ENCODE assay signal across 8 cellular contexts in the genomic region with DNA sequence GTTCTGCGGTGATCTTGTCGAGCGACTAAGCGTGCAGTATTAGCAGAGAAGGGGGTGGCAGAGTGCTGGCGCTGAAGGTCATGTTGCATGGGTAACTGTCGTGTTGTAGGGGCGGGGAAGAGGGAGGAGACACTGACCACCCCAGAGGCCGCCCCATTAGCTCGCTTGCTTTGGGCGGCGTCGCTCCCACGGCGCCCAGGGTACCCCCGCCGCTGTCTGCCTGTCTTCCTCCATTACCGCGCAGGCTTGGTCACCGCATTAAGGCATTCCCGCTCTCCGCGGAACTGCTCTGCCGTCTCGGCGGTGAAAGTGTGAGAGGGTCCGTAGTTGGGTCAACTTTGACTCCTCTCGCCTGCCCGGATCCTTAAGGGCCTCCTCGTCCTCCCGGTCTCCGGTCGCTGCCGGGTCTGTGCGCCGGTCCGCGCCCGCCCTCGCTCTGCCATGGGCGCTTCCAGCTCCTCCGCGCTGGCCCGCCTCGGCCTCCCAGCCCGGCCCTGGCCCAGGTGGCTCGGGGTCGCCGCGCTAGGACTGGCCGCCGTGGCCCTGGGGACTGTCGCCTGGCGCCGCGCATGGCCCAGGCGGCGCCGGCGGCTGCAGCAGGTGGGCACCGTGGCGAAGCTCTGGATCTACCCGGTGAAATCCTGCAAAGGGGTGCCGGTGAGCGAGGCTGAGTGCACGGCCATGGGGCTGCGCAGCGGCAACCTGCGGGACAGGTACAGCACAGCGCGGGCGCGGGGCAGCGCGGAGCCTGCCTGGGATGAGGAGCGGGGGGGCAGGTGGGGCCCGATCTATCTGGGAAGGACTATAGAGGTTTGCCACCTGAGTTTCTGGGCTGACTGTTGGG. TPM values are rescaled to one million over a fixed set of nuclear protein-coding genes. Genes with fewer than 3 reads are reported as not detected.
A peak's percentile ranks its signal among the peaks of the same experiment; 100 is the strongest.
DNase-seq lines count a peak whose midpoint lies in the region; ATAC-seq, FAIRE-seq and TF ChIP-seq lines count a peak whose summit lies in the region.

MTARC2 (plus strand) TSS at position 232 of the 844 bp plus-strand sequence; CDS start at position 442, 210 bp downstream.

- peak within 1 kb of the TSS; percentile 91 for H2AFZ ChIP-seq in keratinocyte (ENCODE audit: control insufficient read depth, low read length)

- H3K9ac ChIP-seq in keratinocyte (ENCODE audit: control insufficient read depth, extremely low read depth, insufficient read depth, low read length) (peak within 1 kb of the TSS; percentile 46), skeletal muscle satellite cell (ENCODE audit: low read depth, low read length) (peak within 1 kb of the TSS; percentile 81)

- H3K9me1 ChIP-seq in keratinocyte (ENCODE audit: control insufficient read depth, extremely low read depth, insufficient read depth, low read length): no peaks in the 10 kb centered on the region

- no peaks in the 10 kb centered on the region for H4K20me1 ChIP-seq in keratinocyte (ENCODE audit: control insufficient read depth, extremely low read depth, insufficient read depth, low read length)

- no peaks in the 10 kb centered on the region for H3K79me2 ChIP-seq in keratinocyte (ENCODE audit: control insufficient read depth, insufficient read depth, low read length)

- H3K27me3 ChIP-seq in keratinocyte (ENCODE audit: control insufficient read depth, extremely low read depth, insufficient read depth, low read length) (no peaks in the 10 kb centered on the region), skeletal muscle satellite cell (ENCODE audit: control insufficient read depth, insufficient read depth, low read length) (no peaks in the 10 kb centered on the region)

- dilution Hi-C loops in keratinocyte (cut with MboI; ENCODE audit: extremely low pct_ligation_motif_present, low sequenced_read_pairs): no loop called here

- no peak within 1 kb of the TSS for H3K27ac ChIP-seq in keratinocyte (ENCODE audit: control insufficient read depth, insufficient read depth, low read length)

- H3K4me1 ChIP-seq in keratinocyte (ENCODE audit: control insufficient read depth, extremely low read depth, insufficient read depth, low read length): peaks cover 3% of the 10 kb centered on the region
- peaks cover 20% of the 10 kb centered on the region for H3K4me1 ChIP-seq in skeletal muscle satellite cell (ENCODE audit: control insufficient read depth, insufficient read depth, low read length)

- TF ChIP-seq CTCF in choroid plexus epithelial cell (conservative IDR thresholded peaks at IDR 0.05; ENCODE audit: low read depth, low read length) (no peak), keratinocyte (optimal IDR thresholded peaks at IDR 0.05 in 1 of 3, IDR thresholded peaks at IDR 0.05 in 1 of 3, conservative IDR thresholded peaks at IDR 0.05 in 1 of 3; ENCODE audit: extremely low read depth in 1 of 3, insufficient read depth in 2 of 3, low read length in 3 of 3) (no peak)

- no peaks in the 10 kb centered on the region for H3K36me3 ChIP-seq in keratinocyte (ENCODE audit: control insufficient read depth in 2 of 2, extremely low read depth in 1 of 2, insufficient read depth in 2 of 2, low read length in 2 of 2)
- H3K36me3 ChIP-seq in skeletal muscle satellite cell (ENCODE audit: insufficient read depth, low read length): no peaks in the 10 kb centered on the region

- H3K9me3 ChIP-seq in keratinocyte (ENCODE audit: control insufficient read depth, low read depth, low read length) (no peaks in the 10 kb centered on the region), skeletal muscle satellite cell (replicated peaks; ENCODE audit: low read length) (no peaks in the 10 kb centered on the region)

- peak; percentile 58 for DNase-seq in DMS 273 treated with DMSO at 0.1 percent for 48 hours (lab: John Stamatoyannopoulos, UW)
- DNase-seq in NOMO-1 treated with dmso at 0.1 percent for 144 hours (lab: John Stamatoyannopoulos, UW; ENCODE audit: unreplicated experiment): peak; percentile 87
- DNase-seq in choroid plexus epithelial cell (ENCODE audit: low read depth): peak; percentile 51
- DNase-seq in keratinocyte (ENCODE audit: low read depth, low spot score): no peak
- no peak for DNase-seq in COLO829 (ENCODE audit: low spot score)

- H3K4me3 ChIP-seq in choroid plexus epithelial cell (ENCODE audit: low read depth, low read length) (peak within 1 kb of the TSS; percentile 65), keratinocyte (ENCODE audit: control insufficient read depth in 2 of 3, extremely low read depth in 1 of 3, insufficient read depth in 2 of 3, low read depth in 1 of 3, low read length in 3 of 3) (peak within 1 kb of the TSS; percentile 43 to 69 (median 61)), skeletal muscle satellite cell (ENCODE audit: low read length) (peak within 1 kb of the TSS; percentile 94)

- H3K4me2 ChIP-seq in keratinocyte (ENCODE audit: control insufficient read depth, extremely low read depth, insufficient read depth, low read depth, low read length) (peak within 1 kb of the TSS; percentile 84), skeletal muscle satellite cell (ENCODE audit: low read length) (peak within 1 kb of the TSS; percentile 85)

- FAIRE-seq in keratinocyte (lab: Jason Lieb, UNC): no peak

- ATAC-seq in GM19328 (IDR thresholded peaks at IDR 0.05; ENCODE audit: unreplicated experiment) (peak; percentile 72), HG03442 (IDR thresholded peaks at IDR 0.05; ENCODE audit: unreplicated experiment) (peak; percentile 98)

RNA-seq across cellular contexts. Expression of gene MTARC2, which starts in this region (rescaled TPM):
- polyA plus RNA-seq in keratinocyte: 0.43 to 0.75 TPM (median 0.73 TPM) in 3 replicates
- not detected for polyA plus RNA-seq in keratinocyte (2011; ENCODE audit: low read depth)
- polyA plus RNA-seq in keratinocyte (2011; cell fraction: cytosol; rRNA removed): 0.44 and 0.46 TPM in 2 replicates
- polyA plus RNA-seq in keratinocyte (2011; cell fraction: nucleus; rRNA removed): 2.1 and 2.4 TPM in 2 replicates
- 0.38 and 0.41 TPM in 2 replicates for polyA plus RNA-seq in keratinocyte (2012; ENCODE audit: low replicate concordance)
- 0.66 to 1.2 TPM (median 0.80 TPM) in 3 replicates for polyA minus RNA-seq in keratinocyte
- 3.3 TPM for polyA minus RNA-seq in keratinocyte (2011; cell fraction: cytosol; rRNA and poly(A)+ RNA removed)
- polyA minus RNA-seq in keratinocyte (2011; cell fraction: nucleus; rRNA and poly(A)+ RNA removed): 0.53 and 1.8 TPM in 2 replicates
- 0.66 and 2.3 TPM in 2 replicates for total RNA-seq in skeletal muscle satellite cell (2012; rRNA removed)

Comparison
In these comparisons a context has a peak if more than half of its experiments do, and no peak if none do; other contexts are left out.
1. DNase-seq: peak in DMS 273 treated with DMSO at 0.1 percent for 48 hours (single experiment), NOMO-1 treated with dmso at 0.1 percent for 144 hours (single experiment) and choroid plexus epithelial cell (single experiment); none in keratinocyte (single experiment) and COLO829 (single experiment).
2. Peak in every context shown above with its lines, with median percentiles within 50 percentile points of each other: H3K4me3 ChIP-seq.